In genomic region chr1:156700731-156701130, GRCh38 we compare ENCODE assay signal across 20 cellular contexts. TPM values are rescaled to one million over a fixed set of nuclear protein-coding genes. Genes with fewer than 3 reads are reported as not detected.
"Had no signal": no experiment of that assay in that cellular context is flagged by ENCODE, and none has a peak within 500 bp of the region (broad histone marks: within the 10 kb centered on the region; RNA-seq: fewer than 3 reads in every experiment).

No MANE protein-coding gene starts in this region.

- H3K9me3 ChIP-seq: ascending aorta, esophagus muscularis mucosa, heart right ventricle, ovary, psoas muscle had no signal

- H3K4me3 ChIP-seq: ascending aorta, esophagus muscularis mucosa, heart right ventricle, ovary, psoas muscle had no signal

- H3K4me3 Mint-ChIP-seq: activated CD4-positive, alpha-beta T cell treated with anti-CD3 and anti-CD28 coated beads, Interleukin-2, amount 10 ng/mL, durations not matched to agents 7 days and 5 days; activated naive CD4-positive, alpha-beta T cell treated with anti-CD3 and anti-CD28 coated beads, Interleukin-2, amount 10 ng/mL, durations not matched to agents 7 days and 5 days; natural killer cell treated with Interleukin-12 subunit alpha and Interleukin-12 subunit beta and Interleukin-15 and Interleukin-18, amount 100 ng/mL, for 72 hours; stimulated activated naive CD8-positive, alpha-beta T cell treated with anti-CD3 and anti-CD28 coated beads, Interleukin-15, Interleukin-2, amounts not matched to agents 100 ng/mL and 50 ng/mL, for 24 hours had no signal

- H3K27ac ChIP-seq: ascending aorta, esophagus muscularis mucosa, heart right ventricle, ovary, psoas muscle had no signal

- H3K36me3 Mint-ChIP-seq: activated naive CD4-positive, alpha-beta T cell treated with anti-CD3 and anti-CD28 coated beads, Interleukin-2, amount 10 ng/mL, durations not matched to agents 7 days and 5 days; natural killer cell treated with Interleukin-12 subunit alpha and Interleukin-12 subunit beta and Interleukin-15 and Interleukin-18, amount 100 ng/mL, for 72 hours had no signal

- H3K36me3 ChIP-seq: ascending aorta, ovary had no signal

- H3K9me3 Mint-ChIP-seq: activated CD4-positive, alpha-beta T cell treated with anti-CD3 and anti-CD28 coated beads, Interleukin-2, amount 10 ng/mL, durations not matched to agents 7 days and 5 days; activated naive CD4-positive, alpha-beta T cell treated with anti-CD3 and anti-CD28 coated beads, Interleukin-2, amount 10 ng/mL, durations not matched to agents 7 days and 5 days; natural killer cell treated with Interleukin-12 subunit alpha and Interleukin-12 subunit beta and Interleukin-15 and Interleukin-18, amount 100 ng/mL, for 72 hours; stimulated activated naive CD8-positive, alpha-beta T cell treated with anti-CD3 and anti-CD28 coated beads, Interleukin-15, Interleukin-2, amounts not matched to agents 100 ng/mL and 50 ng/mL, for 24 hours had no signal

- H3K27me3 ChIP-seq: ascending aorta, ovary had no signal

- H3K27ac Mint-ChIP-seq: activated CD4-positive, alpha-beta T cell treated with anti-CD3 and anti-CD28 coated beads, Interleukin-2, amount 10 ng/mL, durations not matched to agents 7 days and 5 days; activated naive CD4-positive, alpha-beta T cell treated with anti-CD3 and anti-CD28 coated beads, Interleukin-2, amount 10 ng/mL, durations not matched to agents 7 days and 5 days; natural killer cell treated with Interleukin-12 subunit alpha and Interleukin-12 subunit beta and Interleukin-15 and Interleukin-18, amount 100 ng/mL, for 72 hours; stimulated activated naive CD8-positive, alpha-beta T cell treated with anti-CD3 and anti-CD28 coated beads, Interleukin-15, Interleukin-2, amounts not matched to agents 100 ng/mL and 50 ng/mL, for 24 hours had no signal

- DNase-seq: activated CD4-positive, alpha-beta T cell treated with anti-CD3 and anti-CD28 coated beads, Interleukin-2, amount 10 ng/mL, durations not matched to agents 7 days and 5 days; activated CD8-positive, alpha-beta memory T cell treated with anti-CD3 and anti-CD28 coated beads for 24 hours; activated CD8-positive, alpha-beta memory T cell treated with anti-CD3 and anti-CD28 coated beads, Interleukin-2, amount 50 U/mL, for 48 hours; activated effector memory CD4-positive, alpha-beta T cell treated with Interleukin-2 at 50 U/mL for 16 hours; activated naive CD4-positive, alpha-beta T cell treated with anti-CD3 and anti-CD28 coated beads, Interleukin-2, amount 10 ng/mL, durations not matched to agents 7 days and 5 days; activated T-cell treated with anti-CD3 and anti-CD28 coated beads, Interleukin-2, amount 50 U/mL, for 48 hours; cerebellar nuclear complex; cortex of kidney; heart right ventricle; ovary; psoas muscle; stimulated activated CD4-positive, alpha-beta T cell treated with anti-CD3 and anti-CD28 coated beads, Interleukin-2, amount 100 ng/mL, for 24 hours; T1000; trophoblast cell had no signal

- ATAC-seq: activated CD4-positive, CD25-positive, alpha-beta regulatory T cell treated with anti-CD3 and anti-CD28 coated beads, Interleukin-2, amount 50 U/mL, for 24 hours; heart right ventricle; natural killer cell treated with Interleukin-12 subunit alpha and Interleukin-12 subunit beta and Interleukin-15 and Interleukin-18, amount 100 ng/mL, for 72 hours; psoas muscle; right cardiac atrium had no signal

RNA-seq across cellular contexts. Expression of gene CRABP2, which starts 4.7 kb away (rescaled TPM):
- total RNA-seq: ascending aorta had no signal

RNA-seq across cellular contexts. Expression of gene NES, which starts 23.5 kb away (rescaled TPM):
- total RNA-seq: activated CD4-positive, alpha-beta T cell treated with anti-CD3 and anti-CD28 coated beads, Interleukin-2, amount 10 ng/mL, durations not matched to agents 7 days and 5 days; natural killer cell treated with Interleukin-12 subunit alpha and Interleukin-12 subunit beta and Interleukin-15 and Interleukin-18, amount 100 ng/mL, for 72 hours had no signal
